In genomic region chr10:68127995-68128394, GRCh38 we compare ENCODE assay signal across 1 cellular context.
TF ChIP-seq lines count a peak whose summit lies in the region.

No MANE protein-coding gene starts in this region.

TF ChIP-seq in IMR-90, 13 proteins besides CTCF, POLR2A, EP300 and RAD21:
- TF ChIP-seq, protein P1, sequence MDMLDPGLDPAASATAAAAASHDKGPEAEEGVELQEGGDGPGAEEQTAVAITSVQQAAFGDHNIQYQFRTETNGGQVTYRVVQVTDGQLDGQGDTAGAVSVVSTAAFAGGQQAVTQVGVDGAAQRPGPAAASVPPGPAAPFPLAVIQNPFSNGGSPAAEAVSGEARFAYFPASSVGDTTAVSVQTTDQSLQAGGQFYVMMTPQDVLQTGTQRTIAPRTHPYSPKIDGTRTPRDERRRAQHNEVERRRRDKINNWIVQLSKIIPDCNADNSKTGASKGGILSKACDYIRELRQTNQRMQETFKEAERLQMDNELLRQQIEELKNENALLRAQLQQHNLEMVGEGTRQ (IDR thresholded peaks at IDR 0.05; ENCODE audit: low read depth, low read length): no peak
- TF ChIP-seq CEBPB (IDR thresholded peaks at IDR 0.05; ENCODE audit: low read depth, low read length): no peak
- TF ChIP-seq MAZ (IDR thresholded peaks at IDR 0.05; ENCODE audit: borderline replicate concordance, low read depth, low read length): no peak
- no peak for TF ChIP-seq RFX5 (IDR thresholded peaks at IDR 0.05; ENCODE audit: low read depth, low read length)
- no peak for TF ChIP-seq FOS (IDR thresholded peaks at IDR 0.05; ENCODE audit: low read depth, low read length)
- TF ChIP-seq BHLHE40 (IDR thresholded peaks at IDR 0.05; ENCODE audit: low read depth, low read length): no peak
- no peak for TF ChIP-seq NFE2L2 (IDR thresholded peaks at IDR 0.05; ENCODE audit: low read depth, low read length)
- no peak for TF ChIP-seq RCOR1 (IDR thresholded peaks at IDR 0.05; ENCODE audit: insufficient replicate concordance, low read length)
- TF ChIP-seq SMC3 (IDR thresholded peaks at IDR 0.05; ENCODE audit: low read depth, low read length): no peak
- TF ChIP-seq MAFK (IDR thresholded peaks at IDR 0.05; ENCODE audit: low read depth, low read length): no peak
- no peak for TF ChIP-seq ELK1 (IDR thresholded peaks at IDR 0.05; ENCODE audit: borderline replicate concordance, low read depth, low read length)
